Comparison of ENCODE assay signal across 28 cellular contexts in genomic region chr15:45431502-45431901, GRCh38. TPM values are rescaled to one million over a fixed set of nuclear protein-coding genes. Genes with fewer than 3 reads are reported as not detected.
A peak's percentile ranks its signal among the peaks of the same experiment; 100 is the strongest.
DNase-seq lines count a peak whose midpoint lies in the region; ATAC-seq and TF ChIP-seq lines count a peak whose summit lies in the region.
"Had no signal": no experiment of that assay in that cellular context is flagged by ENCODE, and none has a peak within 500 bp of the region (broad histone marks: within the 10 kb centered on the region; RNA-seq: fewer than 3 reads in every experiment).

No MANE protein-coding gene starts in this region.

- DNase-seq in Daoy (ENCODE audit: low read depth) = peak; percentile 46
- DNase-seq in Peyer's patch = peak in 2 of 3 donors; percentile 69 to 78
- DNase-seq in endodermal cell = peak; percentile 59
- DNase-seq in mucosa of descending colon = peak; percentile 69 to 85 (median 75)
- no peak for DNase-seq in NCI-H1417 treated with DMSO at 0.1 percent for 48 hours (lab: John Stamatoyannopoulos, UW)
- no peak for DNase-seq in SKM-1 treated with dmso at 0.1 percent for 144 hours (lab: John Stamatoyannopoulos, UW; ENCODE audit: unreplicated experiment)
- no peak for DNase-seq in NCI-H2171 (lab: John Stamatoyannopoulos, UW)
- DNase-seq in NCI-H1048 (lab: John Stamatoyannopoulos, UW) = no peak
- DNase-seq: activated CD4-positive, alpha-beta T cell treated with anti-CD3 and anti-CD28 coated beads for 48 hours; activated CD8-positive, alpha-beta memory T cell treated with anti-CD3 and anti-CD28 coated beads for 24 hours; activated gamma-delta T cell; CD4-positive, alpha-beta T cell; cerebellar nuclear complex; EL; GOT3; kidney glomerular epithelial cell; mammary epithelial cell; naive B cell; NCI-H1105; NCI-H2029; NCI-H748 treated with DMSO at 0.1 percent for 48 hours; nucleus accumbens; Right ventricle myocardium superior; WERI-Rb-1 had no signal

- H3K4me3 ChIP-seq in Peyer's patch = peak overlapping the region in 3 of 4 donors; percentile 27 to 59 (median 58)
- H3K4me3 ChIP-seq in endodermal cell (ENCODE audit: low read length) = no peak overlapping the region
- H3K4me3 ChIP-seq in mucosa of descending colon = peak overlapping the region; percentile 9

- H3K9me3 Mint-ChIP-seq in endodermal cell = no peaks in the 10 kb centered on the region
- H3K9me3 Mint-ChIP-seq: brain; CD4-positive, alpha-beta T cell; naive B cell; stimulated activated naive CD8-positive, alpha-beta T cell treated with anti-CD3 and anti-CD28 coated beads, Interleukin-15, Interleukin-2, amounts not matched to agents 100 ng/mL and 50 ng/mL, for 24 hours; T-helper 2 cell treated with Interferon-gamma antibody and Interleukin-4, amounts not matched to agents 5 μg/mL and 100 μg/mL, for 36 hours had no signal

- TF ChIP-seq CTCF in Peyer's patch (IDR thresholded peaks at IDR 0.05) (no peak), endodermal cell (conservative IDR thresholded peaks at IDR 0.05) (no peak), mucosa of descending colon (IDR thresholded peaks at IDR 0.05) (no peak)

- peak in 1 of 2 donors; percentile 14 for TF ChIP-seq POLR2A in Peyer's patch (IDR thresholded peaks at IDR 0.05)

- peaks cover 79% of the 10 kb centered on the region for H3K27me3 Mint-ChIP-seq in endodermal cell (ENCODE audit: insufficient read depth)

- no peak overlapping the region for H3K9ac ChIP-seq in endodermal cell (ENCODE audit: extremely low read depth, low read length, poor library complexity, severe bottlenecking)

- peaks cover 0 to 38% (median 4%) of the 10 kb centered on the region in 4 donors for H3K4me1 ChIP-seq in Peyer's patch
- H3K4me1 ChIP-seq in endodermal cell (ENCODE audit: control insufficient read depth, insufficient read depth, low read length) = no peaks in the 10 kb centered on the region
- H3K4me1 ChIP-seq in mucosa of descending colon (ENCODE audit: low read depth) = peaks cover 23% of the 10 kb centered on the region

- peak overlapping the region in 2 of 4 donors; percentile 36 to 62 for H3K27ac ChIP-seq in Peyer's patch
- no peak overlapping the region for H3K27ac ChIP-seq in endodermal cell (ENCODE audit: low read depth, low read length)
- H3K27ac ChIP-seq: vagina, WERI-Rb-1 had no signal

- H3K27ac Mint-ChIP-seq in endodermal cell = no peak overlapping the region
- H3K27ac Mint-ChIP-seq: brain; CD4-positive, alpha-beta T cell; stimulated activated naive CD8-positive, alpha-beta T cell treated with anti-CD3 and anti-CD28 coated beads, Interleukin-15, Interleukin-2, amounts not matched to agents 100 ng/mL and 50 ng/mL, for 24 hours; T-helper 2 cell treated with Interferon-gamma antibody and Interleukin-4, amounts not matched to agents 5 μg/mL and 100 μg/mL, for 36 hours had no signal

- peaks cover 0 to 4% (median 0%) of the 10 kb centered on the region in 3 donors for H3K36me3 ChIP-seq in Peyer's patch
- no peaks in the 10 kb centered on the region for H3K36me3 ChIP-seq in endodermal cell (ENCODE audit: control insufficient read depth, insufficient read depth, low read length)
- H3K36me3 ChIP-seq in mucosa of descending colon (ENCODE audit: low read depth) = no peaks in the 10 kb centered on the region
- H3K36me3 ChIP-seq: vagina, WERI-Rb-1 had no signal

- 50 to 53% methylated on average over 2 of the region's 2 CpGs for WGBS in endodermal cell (ENCODE audit: insufficient coverage in 1 of 2, insufficient read length in 1 of 2), 2 experiments

- H3K27me3 ChIP-seq in Peyer's patch (no peaks in the 10 kb centered on the region), endodermal cell (ENCODE audit: control insufficient read depth, insufficient read depth, low read length, poor library complexity, severe bottlenecking) (peaks cover 70% of the 10 kb centered on the region)
- H3K27me3 ChIP-seq: vagina had no signal

- peaks cover 6% of the 10 kb centered on the region for H3K4me1 Mint-ChIP-seq in endodermal cell
- H3K4me1 Mint-ChIP-seq: brain had no signal

- H3K9me3 ChIP-seq in Peyer's patch (no peaks in the 10 kb centered on the region), endodermal cell (ENCODE audit: control insufficient read depth, low read length) (no peaks in the 10 kb centered on the region), mucosa of descending colon (no peaks in the 10 kb centered on the region)
- H3K9me3 ChIP-seq: vagina had no signal

- peak; percentile 73 for ATAC-seq in mucosa of descending colon

- H3K36me3 Mint-ChIP-seq in endodermal cell (ENCODE audit: low read depth) = no peaks in the 10 kb centered on the region
- H3K36me3 Mint-ChIP-seq: naive B cell had no signal

- intact Hi-C loops in mucosa of descending colon (cut with DNase I, micrococcal nuclease) = no loop called here

- no peak overlapping the region for H3K4me3 Mint-ChIP-seq in endodermal cell

RNA-seq across cellular contexts. Expression of gene GATM, which starts 53.2 kb away (rescaled TPM):
- total RNA-seq in Daoy (2014; rRNA removed; shearing (Covaris generic)) = 10.6 and 28.1 TPM in 2 replicates
- total RNA-seq in Peyer's patch (100 to 1,000 TPM; 112 to 196 (median 168) TPM), endodermal cell (10 to 100 TPM; 35.2 to 83.4 TPM), mucosa of descending colon (10 to 100 TPM in 1 of 3 donors, 1 to 10 TPM in 2; 7.7 to 21.2 (median 8.9) TPM)
- 33.7 TPM for polyA plus RNA-seq in endodermal cell (2013, experiment 1 of 2)
- 43.5 TPM for polyA plus RNA-seq in endodermal cell (2013, experiment 2 of 2)

Comparison
In these comparisons a context has a peak if more than half of its experiments do, and no peak if none do; other contexts are left out.
1. DNase-seq: peak in Daoy (single experiment), Peyer's patch (2 of 3), endodermal cell (single experiment) and mucosa of descending colon (3 of 3); none in NCI-H1417 treated with DMSO at 0.1 percent for 48 hours (single experiment), SKM-1 treated with dmso at 0.1 percent for 144 hours (single experiment), NCI-H2171 (single experiment) and NCI-H1048 (single experiment).